Comparison of ENCODE assay signal across 3 cellular contexts in the genomic region with DNA sequence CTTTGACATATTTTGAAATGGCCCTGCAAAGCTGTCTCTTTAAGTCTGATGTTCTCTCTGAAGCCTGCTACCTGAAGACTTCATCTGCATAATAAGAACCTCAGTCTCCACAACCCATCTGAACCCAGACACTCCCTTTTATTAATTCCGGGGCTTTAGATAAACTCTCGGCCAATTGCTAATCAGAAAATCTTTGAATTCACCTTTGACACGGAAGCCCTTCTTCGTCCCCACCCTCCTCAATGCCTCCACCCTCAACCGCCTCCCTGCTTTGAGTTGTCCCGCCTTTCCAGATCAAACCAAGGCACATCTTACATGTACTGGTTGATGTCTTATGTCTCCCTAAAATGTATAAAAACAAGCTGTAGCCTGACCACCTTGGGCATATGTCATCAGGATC.
A peak's percentile ranks its signal among the peaks of the same experiment; 100 is the strongest.
TF ChIP-seq lines count a peak whose summit lies in the region.

No MANE protein-coding gene starts in this region.

TF ChIP-seq in GM23338, 12 proteins besides CTCF, POLR2A, EP300 and RAD21 (continues in another document):
- TF ChIP-seq EZH2 (IDR thresholded peaks at IDR 0.05; ENCODE audit: low read depth, unreplicated experiment): no peak
- TF ChIP-seq ZNF331 (CRISPR knock-in tag; IDR thresholded peaks at IDR 0.05; ENCODE audit: low read depth): no peak
- TF ChIP-seq, protein P1, sequence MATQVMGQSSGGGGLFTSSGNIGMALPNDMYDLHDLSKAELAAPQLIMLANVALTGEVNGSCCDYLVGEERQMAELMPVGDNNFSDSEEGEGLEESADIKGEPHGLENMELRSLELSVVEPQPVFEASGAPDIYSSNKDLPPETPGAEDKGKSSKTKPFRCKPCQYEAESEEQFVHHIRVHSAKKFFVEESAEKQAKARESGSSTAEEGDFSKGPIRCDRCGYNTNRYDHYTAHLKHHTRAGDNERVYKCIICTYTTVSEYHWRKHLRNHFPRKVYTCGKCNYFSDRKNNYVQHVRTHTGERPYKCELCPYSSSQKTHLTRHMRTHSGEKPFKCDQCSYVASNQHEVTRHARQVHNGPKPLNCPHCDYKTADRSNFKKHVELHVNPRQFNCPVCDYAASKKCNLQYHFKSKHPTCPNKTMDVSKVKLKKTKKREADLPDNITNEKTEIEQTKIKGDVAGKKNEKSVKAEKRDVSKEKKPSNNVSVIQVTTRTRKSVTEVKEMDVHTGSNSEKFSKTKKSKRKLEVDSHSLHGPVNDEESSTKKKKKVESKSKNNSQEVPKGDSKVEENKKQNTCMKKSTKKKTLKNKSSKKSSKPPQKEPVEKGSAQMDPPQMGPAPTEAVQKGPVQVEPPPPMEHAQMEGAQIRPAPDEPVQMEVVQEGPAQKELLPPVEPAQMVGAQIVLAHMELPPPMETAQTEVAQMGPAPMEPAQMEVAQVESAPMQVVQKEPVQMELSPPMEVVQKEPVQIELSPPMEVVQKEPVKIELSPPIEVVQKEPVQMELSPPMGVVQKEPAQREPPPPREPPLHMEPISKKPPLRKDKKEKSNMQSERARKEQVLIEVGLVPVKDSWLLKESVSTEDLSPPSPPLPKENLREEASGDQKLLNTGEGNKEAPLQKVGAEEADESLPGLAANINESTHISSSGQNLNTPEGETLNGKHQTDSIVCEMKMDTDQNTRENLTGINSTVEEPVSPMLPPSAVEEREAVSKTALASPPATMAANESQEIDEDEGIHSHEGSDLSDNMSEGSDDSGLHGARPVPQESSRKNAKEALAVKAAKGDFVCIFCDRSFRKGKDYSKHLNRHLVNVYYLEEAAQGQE (IDR thresholded peaks at IDR 0.05; ENCODE audit: unreplicated experiment): no peak
- no peak for TF ChIP-seq STAT1 (IDR thresholded peaks at IDR 0.05; ENCODE audit: unreplicated experiment)
- no peak for TF ChIP-seq JUNB (IDR thresholded peaks at IDR 0.05; ENCODE audit: unreplicated experiment)
- TF ChIP-seq, protein P2, sequence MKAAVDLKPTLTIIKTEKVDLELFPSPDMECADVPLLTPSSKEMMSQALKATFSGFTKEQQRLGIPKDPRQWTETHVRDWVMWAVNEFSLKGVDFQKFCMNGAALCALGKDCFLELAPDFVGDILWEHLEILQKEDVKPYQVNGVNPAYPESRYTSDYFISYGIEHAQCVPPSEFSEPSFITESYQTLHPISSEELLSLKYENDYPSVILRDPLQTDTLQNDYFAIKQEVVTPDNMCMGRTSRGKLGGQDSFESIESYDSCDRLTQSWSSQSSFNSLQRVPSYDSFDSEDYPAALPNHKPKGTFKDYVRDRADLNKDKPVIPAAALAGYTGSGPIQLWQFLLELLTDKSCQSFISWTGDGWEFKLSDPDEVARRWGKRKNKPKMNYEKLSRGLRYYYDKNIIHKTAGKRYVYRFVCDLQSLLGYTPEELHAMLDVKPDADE (IDR thresholded peaks at IDR 0.05): no peak
- TF ChIP-seq EZH2phosphoT487 (IDR thresholded peaks at IDR 0.05; ENCODE audit: unreplicated experiment): no peak
- no peak for TF ChIP-seq CREB1 (CRISPR knock-in tag; IDR thresholded peaks at IDR 0.05; ENCODE audit: low read depth)
- TF ChIP-seq NANOG (IDR thresholded peaks at IDR 0.05; ENCODE audit: borderline replicate concordance): no peak
- TF ChIP-seq ZNF114 (CRISPR knock-in tag; IDR thresholded peaks at IDR 0.05): no peak

TF ChIP-seq in HEK293, 187 proteins besides CTCF, POLR2A, EP300 and RAD21:
- TF ChIP-seq, protein P3, sequence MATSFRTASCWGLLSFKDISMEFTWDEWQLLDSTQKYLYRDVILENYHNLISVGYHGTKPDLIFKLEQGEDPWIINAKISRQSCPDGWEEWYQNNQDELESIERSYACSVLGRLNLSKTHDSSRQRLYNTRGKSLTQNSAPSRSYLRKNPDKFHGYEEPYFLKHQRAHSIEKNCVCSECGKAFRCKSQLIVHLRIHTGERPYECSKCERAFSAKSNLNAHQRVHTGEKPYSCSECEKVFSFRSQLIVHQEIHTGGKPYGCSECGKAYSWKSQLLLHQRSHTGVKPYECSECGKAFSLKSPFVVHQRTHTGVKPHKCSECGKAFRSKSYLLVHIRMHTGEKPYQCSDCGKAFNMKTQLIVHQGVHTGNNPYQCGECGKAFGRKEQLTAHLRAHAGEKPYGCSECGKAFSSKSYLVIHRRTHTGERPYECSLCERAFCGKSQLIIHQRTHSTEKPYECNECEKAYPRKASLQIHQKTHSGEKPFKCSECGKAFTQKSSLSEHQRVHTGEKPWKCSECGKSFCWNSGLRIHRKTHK (tag by site-specific recombination; IDR thresholded peaks at IDR 0.05): no peak
- TF ChIP-seq, protein P4, sequence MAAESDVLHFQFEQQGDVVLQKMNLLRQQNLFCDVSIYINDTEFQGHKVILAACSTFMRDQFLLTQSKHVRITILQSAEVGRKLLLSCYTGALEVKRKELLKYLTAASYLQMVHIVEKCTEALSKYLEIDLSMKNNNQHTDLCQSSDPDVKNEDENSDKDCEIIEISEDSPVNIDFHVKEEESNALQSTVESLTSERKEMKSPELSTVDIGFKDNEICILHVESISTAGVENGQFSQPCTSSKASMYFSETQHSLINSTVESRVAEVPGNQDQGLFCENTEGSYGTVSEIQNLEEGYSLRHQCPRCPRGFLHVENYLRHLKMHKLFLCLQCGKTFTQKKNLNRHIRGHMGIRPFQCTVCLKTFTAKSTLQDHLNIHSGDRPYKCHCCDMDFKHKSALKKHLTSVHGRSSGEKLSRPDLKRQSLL (tag by site-specific recombination; IDR thresholded peaks at IDR 0.05): no peak
- 0 out of 2 replicates have a peak, but pooled peaks have one; percentile 28 for TF ChIP-seq KLF1 (tag by site-specific recombination; IDR thresholded peaks at IDR 0.05)

TF ChIP-seq in H1, 55 proteins besides CTCF, POLR2A, EP300 and RAD21:
- TF ChIP-seq JUN (IDR thresholded peaks at IDR 0.05; ENCODE audit: low read depth, low read length) (no peak), CBX8 (IDR thresholded peaks at IDR 0.05; ENCODE audit: borderline replicate concordance, low read depth, low read length) (no peak), EGR1 (IDR thresholded peaks at IDR 0.05; ENCODE audit: borderline replicate concordance, low read depth, low read length) (no peak), NANOG (IDR thresholded peaks at IDR 0.05; ENCODE audit: insufficient read depth, low read depth, low read length, poor library complexity, severe bottlenecking) (no peak), NRF1 (IDR thresholded peaks at IDR 0.05; ENCODE audit: low read depth, low read length) (no peak), RFX5 (IDR thresholded peaks at IDR 0.05; ENCODE audit: borderline replicate concordance, low read depth, low read length) (no peak), TBP (IDR thresholded peaks at IDR 0.05; ENCODE audit: low read depth, low read length) (no peak), BCL11A (IDR thresholded peaks at IDR 0.05; ENCODE audit: low read depth in 2 of 2, low read length in 2 of 2) (no peak), SP4 (IDR thresholded peaks at IDR 0.05; ENCODE audit: low read length) (no peak), SP1 (IDR thresholded peaks at IDR 0.05; ENCODE audit: low read depth, low read length) (no peak), HDAC6 (IDR thresholded peaks at IDR 0.05; ENCODE audit: low read depth, low read length) (no peak), SIX5 (IDR thresholded peaks at IDR 0.05; ENCODE audit: low read depth, low read length) (no peak), RBBP5 (IDR thresholded peaks at IDR 0.05; ENCODE audit: borderline replicate concordance, low read depth, low read length) (no peak), BACH1 (IDR thresholded peaks at IDR 0.05; ENCODE audit: low read length) (no peak), ZNF274 (IDR thresholded peaks at IDR 0.05; ENCODE audit: borderline replicate concordance, extremely low read depth, low read length) (no peak), MAFK (IDR thresholded peaks at IDR 0.05; ENCODE audit: low read depth, low read length) (no peak), KDM5A (IDR thresholded peaks at IDR 0.05; ENCODE audit: low read length) (no peak)
- TF ChIP-seq, protein P5, sequence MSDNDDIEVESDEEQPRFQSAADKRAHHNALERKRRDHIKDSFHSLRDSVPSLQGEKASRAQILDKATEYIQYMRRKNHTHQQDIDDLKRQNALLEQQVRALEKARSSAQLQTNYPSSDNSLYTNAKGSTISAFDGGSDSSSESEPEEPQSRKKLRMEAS (IDR thresholded peaks at IDR 0.05): no peak
- TF ChIP-seq, protein P6, sequence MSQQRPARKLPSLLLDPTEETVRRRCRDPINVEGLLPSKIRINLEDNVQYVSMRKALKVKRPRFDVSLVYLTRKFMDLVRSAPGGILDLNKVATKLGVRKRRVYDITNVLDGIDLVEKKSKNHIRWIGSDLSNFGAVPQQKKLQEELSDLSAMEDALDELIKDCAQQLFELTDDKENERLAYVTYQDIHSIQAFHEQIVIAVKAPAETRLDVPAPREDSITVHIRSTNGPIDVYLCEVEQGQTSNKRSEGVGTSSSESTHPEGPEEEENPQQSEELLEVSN (IDR thresholded peaks at IDR 0.05): no peak
